ENCODE assay signal across 1 cellular context in genomic region chr22:19336133-19337075, GRCh38.
TF ChIP-seq lines count a peak whose summit lies in the region.

No MANE protein-coding gene starts in this region.

TF ChIP-seq in HepG2, 621 proteins besides CTCF, POLR2A, EP300 and RAD21 (continues in another document):
- TF ChIP-seq, protein P1, sequence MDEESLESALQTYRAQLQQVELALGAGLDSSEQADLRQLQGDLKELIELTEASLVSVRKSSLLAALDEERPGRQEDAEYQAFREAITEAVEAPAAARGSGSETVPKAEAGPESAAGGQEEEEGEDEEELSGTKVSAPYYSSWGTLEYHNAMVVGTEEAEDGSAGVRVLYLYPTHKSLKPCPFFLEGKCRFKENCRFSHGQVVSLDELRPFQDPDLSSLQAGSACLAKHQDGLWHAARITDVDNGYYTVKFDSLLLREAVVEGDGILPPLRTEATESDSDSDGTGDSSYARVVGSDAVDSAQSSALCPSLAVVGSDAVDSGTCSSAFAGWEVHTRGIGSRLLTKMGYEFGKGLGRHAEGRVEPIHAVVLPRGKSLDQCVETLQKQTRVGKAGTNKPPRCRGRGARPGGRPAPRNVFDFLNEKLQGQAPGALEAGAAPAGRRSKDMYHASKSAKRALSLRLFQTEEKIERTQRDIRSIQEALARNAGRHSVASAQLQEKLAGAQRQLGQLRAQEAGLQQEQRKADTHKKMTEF (CRISPR knock-in tag; IDR thresholded peaks at IDR 0.05): 0 out of 2 replicates have a peak, but pooled peaks have one; percentile 31
- TF ChIP-seq KAT8 (CRISPR knock-in tag; IDR thresholded peaks at IDR 0.05) (0 out of 2 replicates have a peak, but pooled peaks have one; percentile 20), RBM22 (optimal IDR thresholded peaks at IDR 0.05; ENCODE audit: low read length) (peak; percentile 47), HDAC1 (CRISPR knock-in tag; IDR thresholded peaks at IDR 0.05) (no peak), ELF3 (CRISPR knock-in tag; IDR thresholded peaks at IDR 0.05) (peak; percentile 97), ZNF572 (CRISPR knock-in tag; IDR thresholded peaks at IDR 0.05) (no peak), TEAD3 (CRISPR knock-in tag; optimal IDR thresholded peaks at IDR 0.05; ENCODE audit: borderline replicate concordance) (peak; percentile 43), ZBTB4 (CRISPR knock-in tag; IDR thresholded peaks at IDR 0.05; ENCODE audit: borderline replicate concordance) (no peak), POGZ (CRISPR knock-in tag; IDR thresholded peaks at IDR 0.05) (peak; percentile 76), GATAD2A (CRISPR knock-in tag; IDR thresholded peaks at IDR 0.05) (0 out of 2 replicates have a peak, but pooled peaks have one; percentile 28), DRAP1 (CRISPR knock-in tag; IDR thresholded peaks at IDR 0.05) (0 out of 2 replicates have a peak, but pooled peaks have one; percentile 20), RXRB (CRISPR knock-in tag; IDR thresholded peaks at IDR 0.05; ENCODE audit: borderline replicate concordance) (0 out of 2 replicates have a peak, but pooled peaks have one; percentile 18), SIX4 (CRISPR knock-in tag; IDR thresholded peaks at IDR 0.05) (peak; percentile 50; the same call in 1 of the 2 replicates), FOSL2 (CRISPR knock-in tag; IDR thresholded peaks at IDR 0.05) (0 out of 2 replicates have a peak, but pooled peaks have one; percentile 22), ZNF644 (CRISPR knock-in tag; IDR thresholded peaks at IDR 0.05; ENCODE audit: low read depth) (no peak), RARA (CRISPR knock-in tag; IDR thresholded peaks at IDR 0.05) (peak; percentile 44; the same call in 1 of the 2 replicates), ZNF598 (CRISPR knock-in tag; IDR thresholded peaks at IDR 0.05; ENCODE audit: borderline replicate concordance) (no peak), ZNF3 (CRISPR knock-in tag; IDR thresholded peaks at IDR 0.05) (no peak), ZNF710 (CRISPR knock-in tag; IDR thresholded peaks at IDR 0.05; ENCODE audit: borderline replicate concordance) (0 out of 2 replicates have a peak, but pooled peaks have one; percentile 37), ZNF574 (CRISPR knock-in tag; IDR thresholded peaks at IDR 0.05) (peak; percentile 74)
- TF ChIP-seq, protein P2, sequence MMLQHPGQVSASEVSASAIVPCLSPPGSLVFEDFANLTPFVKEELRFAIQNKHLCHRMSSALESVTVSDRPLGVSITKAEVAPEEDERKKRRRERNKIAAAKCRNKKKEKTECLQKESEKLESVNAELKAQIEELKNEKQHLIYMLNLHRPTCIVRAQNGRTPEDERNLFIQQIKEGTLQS (CRISPR knock-in tag; IDR thresholded peaks at IDR 0.05): peak; percentile 70; the same call in 1 of the 2 replicates
- TF ChIP-seq, protein P3, sequence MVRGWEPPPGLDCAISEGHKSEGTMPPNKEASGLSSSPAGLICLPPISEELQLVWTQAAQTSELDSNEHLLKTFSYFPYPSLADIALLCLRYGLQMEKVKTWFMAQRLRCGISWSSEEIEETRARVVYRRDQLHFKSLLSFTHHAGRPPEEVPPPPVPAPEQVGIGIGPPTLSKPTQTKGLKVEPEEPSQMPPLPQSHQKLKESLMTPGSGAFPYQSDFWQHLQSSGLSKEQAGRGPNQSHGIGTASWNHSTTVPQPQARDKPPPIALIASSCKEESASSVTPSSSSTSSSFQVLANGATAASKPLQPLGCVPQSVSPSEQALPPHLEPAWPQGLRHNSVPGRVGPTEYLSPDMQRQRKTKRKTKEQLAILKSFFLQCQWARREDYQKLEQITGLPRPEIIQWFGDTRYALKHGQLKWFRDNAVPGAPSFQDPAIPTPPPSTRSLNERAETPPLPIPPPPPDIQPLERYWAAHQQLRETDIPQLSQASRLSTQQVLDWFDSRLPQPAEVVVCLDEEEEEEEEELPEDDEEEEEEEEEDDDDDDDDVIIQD (CRISPR knock-in tag; IDR thresholded peaks at IDR 0.05; ENCODE audit: low read depth): peak; percentile 78; the same call in 1 of the 2 replicates
- TF ChIP-seq, protein P4, sequence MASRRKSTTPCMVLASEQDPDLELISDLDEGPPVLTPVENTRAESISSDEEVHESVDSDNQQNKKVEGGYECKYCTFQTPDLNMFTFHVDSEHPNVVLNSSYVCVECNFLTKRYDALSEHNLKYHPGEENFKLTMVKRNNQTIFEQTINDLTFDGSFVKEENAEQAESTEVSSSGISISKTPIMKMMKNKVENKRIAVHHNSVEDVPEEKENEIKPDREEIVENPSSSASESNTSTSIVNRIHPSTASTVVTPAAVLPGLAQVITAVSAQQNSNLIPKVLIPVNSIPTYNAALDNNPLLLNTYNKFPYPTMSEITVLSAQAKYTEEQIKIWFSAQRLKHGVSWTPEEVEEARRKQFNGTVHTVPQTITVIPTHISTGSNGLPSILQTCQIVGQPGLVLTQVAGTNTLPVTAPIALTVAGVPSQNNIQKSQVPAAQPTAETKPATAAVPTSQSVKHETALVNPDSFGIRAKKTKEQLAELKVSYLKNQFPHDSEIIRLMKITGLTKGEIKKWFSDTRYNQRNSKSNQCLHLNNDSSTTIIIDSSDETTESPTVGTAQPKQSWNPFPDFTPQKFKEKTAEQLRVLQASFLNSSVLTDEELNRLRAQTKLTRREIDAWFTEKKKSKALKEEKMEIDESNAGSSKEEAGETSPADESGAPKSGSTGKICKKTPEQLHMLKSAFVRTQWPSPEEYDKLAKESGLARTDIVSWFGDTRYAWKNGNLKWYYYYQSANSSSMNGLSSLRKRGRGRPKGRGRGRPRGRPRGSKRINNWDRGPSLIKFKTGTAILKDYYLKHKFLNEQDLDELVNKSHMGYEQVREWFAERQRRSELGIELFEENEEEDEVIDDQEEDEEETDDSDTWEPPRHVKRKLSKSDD (CRISPR knock-in tag; IDR thresholded peaks at IDR 0.05; ENCODE audit: low read depth): no peak
- TF ChIP-seq, protein P5, sequence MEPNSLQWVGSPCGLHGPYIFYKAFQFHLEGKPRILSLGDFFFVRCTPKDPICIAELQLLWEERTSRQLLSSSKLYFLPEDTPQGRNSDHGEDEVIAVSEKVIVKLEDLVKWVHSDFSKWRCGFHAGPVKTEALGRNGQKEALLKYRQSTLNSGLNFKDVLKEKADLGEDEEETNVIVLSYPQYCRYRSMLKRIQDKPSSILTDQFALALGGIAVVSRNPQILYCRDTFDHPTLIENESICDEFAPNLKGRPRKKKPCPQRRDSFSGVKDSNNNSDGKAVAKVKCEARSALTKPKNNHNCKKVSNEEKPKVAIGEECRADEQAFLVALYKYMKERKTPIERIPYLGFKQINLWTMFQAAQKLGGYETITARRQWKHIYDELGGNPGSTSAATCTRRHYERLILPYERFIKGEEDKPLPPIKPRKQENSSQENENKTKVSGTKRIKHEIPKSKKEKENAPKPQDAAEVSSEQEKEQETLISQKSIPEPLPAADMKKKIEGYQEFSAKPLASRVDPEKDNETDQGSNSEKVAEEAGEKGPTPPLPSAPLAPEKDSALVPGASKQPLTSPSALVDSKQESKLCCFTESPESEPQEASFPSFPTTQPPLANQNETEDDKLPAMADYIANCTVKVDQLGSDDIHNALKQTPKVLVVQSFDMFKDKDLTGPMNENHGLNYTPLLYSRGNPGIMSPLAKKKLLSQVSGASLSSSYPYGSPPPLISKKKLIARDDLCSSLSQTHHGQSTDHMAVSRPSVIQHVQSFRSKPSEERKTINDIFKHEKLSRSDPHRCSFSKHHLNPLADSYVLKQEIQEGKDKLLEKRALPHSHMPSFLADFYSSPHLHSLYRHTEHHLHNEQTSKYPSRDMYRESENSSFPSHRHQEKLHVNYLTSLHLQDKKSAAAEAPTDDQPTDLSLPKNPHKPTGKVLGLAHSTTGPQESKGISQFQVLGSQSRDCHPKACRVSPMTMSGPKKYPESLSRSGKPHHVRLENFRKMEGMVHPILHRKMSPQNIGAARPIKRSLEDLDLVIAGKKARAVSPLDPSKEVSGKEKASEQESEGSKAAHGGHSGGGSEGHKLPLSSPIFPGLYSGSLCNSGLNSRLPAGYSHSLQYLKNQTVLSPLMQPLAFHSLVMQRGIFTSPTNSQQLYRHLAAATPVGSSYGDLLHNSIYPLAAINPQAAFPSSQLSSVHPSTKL (CRISPR knock-in tag; IDR thresholded peaks at IDR 0.05): peak; percentile 62; the same call in 1 of the 2 replicates
- TF ChIP-seq, protein P6, sequence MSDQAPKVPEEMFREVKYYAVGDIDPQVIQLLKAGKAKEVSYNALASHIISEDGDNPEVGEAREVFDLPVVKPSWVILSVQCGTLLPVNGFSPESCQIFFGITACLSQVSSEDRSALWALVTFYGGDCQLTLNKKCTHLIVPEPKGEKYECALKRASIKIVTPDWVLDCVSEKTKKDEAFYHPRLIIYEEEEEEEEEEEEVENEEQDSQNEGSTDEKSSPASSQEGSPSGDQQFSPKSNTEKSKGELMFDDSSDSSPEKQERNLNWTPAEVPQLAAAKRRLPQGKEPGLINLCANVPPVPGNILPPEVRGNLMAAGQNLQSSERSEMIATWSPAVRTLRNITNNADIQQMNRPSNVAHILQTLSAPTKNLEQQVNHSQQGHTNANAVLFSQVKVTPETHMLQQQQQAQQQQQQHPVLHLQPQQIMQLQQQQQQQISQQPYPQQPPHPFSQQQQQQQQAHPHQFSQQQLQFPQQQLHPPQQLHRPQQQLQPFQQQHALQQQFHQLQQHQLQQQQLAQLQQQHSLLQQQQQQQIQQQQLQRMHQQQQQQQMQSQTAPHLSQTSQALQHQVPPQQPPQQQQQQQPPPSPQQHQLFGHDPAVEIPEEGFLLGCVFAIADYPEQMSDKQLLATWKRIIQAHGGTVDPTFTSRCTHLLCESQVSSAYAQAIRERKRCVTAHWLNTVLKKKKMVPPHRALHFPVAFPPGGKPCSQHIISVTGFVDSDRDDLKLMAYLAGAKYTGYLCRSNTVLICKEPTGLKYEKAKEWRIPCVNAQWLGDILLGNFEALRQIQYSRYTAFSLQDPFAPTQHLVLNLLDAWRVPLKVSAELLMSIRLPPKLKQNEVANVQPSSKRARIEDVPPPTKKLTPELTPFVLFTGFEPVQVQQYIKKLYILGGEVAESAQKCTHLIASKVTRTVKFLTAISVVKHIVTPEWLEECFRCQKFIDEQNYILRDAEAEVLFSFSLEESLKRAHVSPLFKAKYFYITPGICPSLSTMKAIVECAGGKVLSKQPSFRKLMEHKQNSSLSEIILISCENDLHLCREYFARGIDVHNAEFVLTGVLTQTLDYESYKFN (CRISPR knock-in tag; conservative IDR thresholded peaks at IDR 0.05): peak; percentile 46; the same call in 1 of the 2 replicates
